1 cellular context compared by ENCODE assay signal in genomic region chr9:126151031-126151670, GRCh38.
TF ChIP-seq lines count a peak whose summit lies in the region.

No MANE protein-coding gene starts in this region.

TF ChIP-seq in HepG2, 621 proteins besides CTCF, POLR2A, EP300 and RAD21 (continued from another document and continues in another):
- no peak for TF ChIP-seq ZBTB40 (IDR thresholded peaks at IDR 0.05)
- no peak; the same call in 1 of the 2 replicates for TF ChIP-seq ZBTB40 (CRISPR knock-in tag; IDR thresholded peaks at IDR 0.05)
- TF ChIP-seq NPAS2 (CRISPR knock-in tag; IDR thresholded peaks at IDR 0.05; ENCODE audit: borderline replicate concordance) = no peak
- TF ChIP-seq YY1 (IDR thresholded peaks at IDR 0.05; ENCODE audit: insufficient read depth, insufficient replicate concordance, low read depth, low read length) = no peak
- TF ChIP-seq ARID5B (CRISPR knock-in tag; IDR thresholded peaks at IDR 0.05) = peak; percentile 79
- TF ChIP-seq ZSCAN31 (CRISPR knock-in tag; IDR thresholded peaks at IDR 0.05; ENCODE audit: low read depth) = no peak
- TF ChIP-seq SKI (IDR thresholded peaks at IDR 0.05; ENCODE audit: partially characterized antibody) = no peak
- peak; percentile 90 for TF ChIP-seq GFI1 (CRISPR knock-in tag; IDR thresholded peaks at IDR 0.05; ENCODE audit: borderline replicate concordance)
- no peak for TF ChIP-seq ZBTB26 (CRISPR knock-in tag; IDR thresholded peaks at IDR 0.05; ENCODE audit: borderline replicate concordance)
- TF ChIP-seq CSRNP1 (CRISPR knock-in tag; IDR thresholded peaks at IDR 0.05) = no peak
- TF ChIP-seq ZNF362 (CRISPR knock-in tag; IDR thresholded peaks at IDR 0.05; ENCODE audit: borderline replicate concordance) = no peak
- no peak for TF ChIP-seq SRY (CRISPR knock-in tag; IDR thresholded peaks at IDR 0.05)
- TF ChIP-seq ZNF574 (CRISPR knock-in tag; IDR thresholded peaks at IDR 0.05) = peak; percentile 29; the same call in 1 of the 2 replicates
- TF ChIP-seq TFDP1 (CRISPR knock-in tag; IDR thresholded peaks at IDR 0.05; ENCODE audit: borderline replicate concordance) = no peak
- TF ChIP-seq ZNF12 (CRISPR knock-in tag; IDR thresholded peaks at IDR 0.05) = no peak; the same call in 1 of the 2 replicates
- TF ChIP-seq DNMT1 (CRISPR knock-in tag; IDR thresholded peaks at IDR 0.05) = no peak
- TF ChIP-seq HOXD1 (CRISPR knock-in tag; IDR thresholded peaks at IDR 0.05) = 0 out of 2 replicates have a peak, but pooled peaks have one; percentile 17
- TF ChIP-seq PHF21A (CRISPR knock-in tag; IDR thresholded peaks at IDR 0.05) = peak; percentile 60; the same call in 1 of the 2 replicates
- TF ChIP-seq KDM1A (CRISPR knock-in tag; IDR thresholded peaks at IDR 0.05) = peak; percentile 59; the same call in 1 of the 2 replicates
- TF ChIP-seq FUBP1 (CRISPR knock-in tag; IDR thresholded peaks at IDR 0.05; ENCODE audit: borderline replicate concordance) = no peak
- TF ChIP-seq KMT2B (CRISPR knock-in tag; IDR thresholded peaks at IDR 0.05) = no peak
- no peak for TF ChIP-seq KDM3A (CRISPR knock-in tag; IDR thresholded peaks at IDR 0.05; ENCODE audit: low read depth)
- no peak for TF ChIP-seq ZNF83 (CRISPR knock-in tag; IDR thresholded peaks at IDR 0.05; ENCODE audit: borderline replicate concordance)
- no peak for TF ChIP-seq PCBP2 (optimal IDR thresholded peaks at IDR 0.05; ENCODE audit: low read depth, low read length, poor library complexity, severe bottlenecking)
- TF ChIP-seq NR0B2 (CRISPR knock-in tag; IDR thresholded peaks at IDR 0.05) = no peak
- TF ChIP-seq ZNF136 (CRISPR knock-in tag; IDR thresholded peaks at IDR 0.05; ENCODE audit: low read depth) = no peak
- TF ChIP-seq ZBTB14 (CRISPR knock-in tag; IDR thresholded peaks at IDR 0.05) = no peak
- TF ChIP-seq NFYC (CRISPR knock-in tag; IDR thresholded peaks at IDR 0.05) = no peak
